8 cellular contexts compared by ENCODE assay signal in the genomic region with DNA sequence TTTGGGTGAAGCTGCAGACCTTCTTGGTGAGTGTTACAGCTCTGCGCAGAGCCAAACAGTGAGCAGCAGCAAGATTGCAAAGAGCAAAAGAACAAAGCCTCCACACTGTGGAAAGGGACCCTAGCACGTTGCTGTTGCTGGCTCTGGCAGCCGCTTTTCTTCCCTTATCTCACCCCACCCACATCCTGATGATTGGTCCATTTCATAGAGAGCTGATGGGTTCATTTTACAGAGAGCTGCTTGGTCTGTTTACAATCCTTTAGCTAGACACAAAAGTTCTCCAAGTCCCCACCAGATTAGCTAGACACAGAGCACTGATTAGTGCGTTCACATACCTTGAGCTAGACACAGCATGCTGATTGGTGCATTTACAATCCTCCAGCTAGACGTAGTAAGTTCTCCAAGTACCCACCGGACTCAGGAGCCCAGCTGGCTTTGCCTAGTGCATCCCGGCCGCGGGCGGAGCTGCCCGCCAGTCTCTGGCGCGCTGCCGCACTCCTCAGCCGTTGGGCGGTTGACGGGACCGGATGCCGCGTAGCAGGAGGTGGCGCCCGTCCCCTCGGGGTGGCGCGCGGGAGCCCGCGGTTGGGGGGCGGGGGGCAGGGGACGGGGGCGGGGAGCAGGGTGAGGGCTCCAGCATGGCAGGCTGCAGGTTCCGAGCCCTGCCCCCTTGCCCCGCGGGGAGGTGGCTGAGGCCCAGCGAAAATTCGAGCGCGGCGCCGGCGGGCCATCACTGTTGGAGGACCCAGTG.
DNase-seq lines count a peak whose midpoint lies in the region; ATAC-seq, FAIRE-seq and TF ChIP-seq lines count a peak whose summit lies in the region.
"Not testable (repeated sequence)": the region's sequence is repeated elsewhere in the genome, so short reads cannot be mapped to it uniquely, and the experiment has no call there.

No MANE protein-coding gene starts in this region.

- H3K36me3 ChIP-seq in H1 (ENCODE audit: control insufficient read depth in 2 of 4, insufficient read depth in 4 of 4, low read length in 3 of 4); thoracic aorta: not testable (repeated sequence)

- H2BK20ac ChIP-seq in H1 (ENCODE audit: low read length), result not testable (repeated sequence)

- H2AFZ ChIP-seq in H1 (ENCODE audit: low read length), result not testable (repeated sequence)

- 0% methylated on average over 3 of the region's 41 CpGs; no CpG with 5 or more reads in 1 of the 2 experiments for WGBS in H1 (ENCODE audit: extremely low coverage in 1 of 2, insufficient coverage in 1 of 2, insufficient read length in 1 of 2, insufficient replicate concordance in 2 of 2, low coverage in 1 of 2, low lambda C conversion rate in 2 of 2, missing lambda C conversion rate in 1 of 2), 2 experiments

- CTCF ChIA-PET in H1 (lab: Charles Lee; ENCODE audit: partially characterized antibody), result not testable (repeated sequence)

- not testable (repeated sequence) for H4K8ac ChIP-seq in H1 (ENCODE audit: extremely low read depth, insufficient read depth, low read length)

- not testable (repeated sequence) for H3K14ac ChIP-seq in H1 (ENCODE audit: insufficient read length)

- H3K9ac ChIP-seq in H1 (replicated peaks in 1 of 4; ENCODE audit: extremely low read depth in 1 of 4, low read depth in 3 of 4, low read length in 3 of 4), result peak overlapping the region in 1 of 4 experiments; percentile 56; a peak in 2 of 7 replicates

- peak; percentile 62 for ATAC-seq in HG02852 (IDR thresholded peaks at IDR 0.05; ENCODE audit: unreplicated experiment)
- not testable (repeated sequence) for ATAC-seq in thoracic aorta (ENCODE audit: insufficient number of reproducible peaks, low FRiP score, low read depth)

- H3K79me1 ChIP-seq in H1 (ENCODE audit: low read depth, low read length), result not testable (repeated sequence)

- not testable (repeated sequence) for H3K23ac ChIP-seq in H1 (ENCODE audit: insufficient read length)

- not testable (repeated sequence) for H4K5ac ChIP-seq in H1 (ENCODE audit: insufficient read length, low read depth, low read length)

- not testable (repeated sequence) for H4K91ac ChIP-seq in H1 (replicated peaks; ENCODE audit: insufficient read length, low read length)

- not testable (repeated sequence) for H2BK12ac ChIP-seq in H1 (ENCODE audit: low read depth, low read length)

- TF ChIP-seq POLR2A in Raji (IDR thresholded peaks at IDR 0.05; ENCODE audit: insufficient read depth, low read depth, low read length), result peak; percentile 50
- peak in 1 of 2 experiments; percentile 35; a peak in 1 of 3 replicates for TF ChIP-seq POLR2A in H1 (IDR thresholded peaks at IDR 0.05; ENCODE audit: control extremely low read depth in 1 of 2, low read depth in 2 of 2, low read length in 2 of 2)

- peaks cover 0 to 27% of the 10 kb centered on the region in 2 experiments; a peak in 2 of 4 replicates for H3K79me2 ChIP-seq in H1 (ENCODE audit: control insufficient read depth in 1 of 2, insufficient read depth in 2 of 2, low read length in 2 of 2)

- H3K4me3 ChIP-seq in H1 (ENCODE audit: extremely low read depth in 1 of 4, insufficient read depth in 2 of 4, low read depth in 3 of 4, low read length in 4 of 4) (peak overlapping the region in 2 of 4 experiments; percentile 13 to 53; a peak in 6 of 8 replicates), skeletal muscle cell (ENCODE audit: low read depth, low read length) (peak overlapping the region; percentile 27), thoracic aorta (peak overlapping the region; percentile 71)

- not testable (repeated sequence) for H3K23me2 ChIP-seq in H1 (ENCODE audit: low read depth, low read length)

- not testable (repeated sequence) for H3K4ac ChIP-seq in H1 (replicated peaks; ENCODE audit: insufficient read length, low read depth, low read length)

- H2BK15ac ChIP-seq in H1 (ENCODE audit: low read length), result not testable (repeated sequence)

- not testable (repeated sequence) for H2AK5ac ChIP-seq in H1 (ENCODE audit: low read depth, low read length)

- TF ChIP-seq CTCF in H1 (IDR thresholded peaks at IDR 0.05; ENCODE audit: control extremely low read depth in 1 of 3, insufficient read depth in 1 of 3, low read depth in 1 of 3, low read length in 3 of 3); thoracic aorta (IDR thresholded peaks at IDR 0.05): not testable (repeated sequence)

- peak; percentile 21 for DNase-seq in GM04504 (ENCODE audit: low read depth)
- DNase-seq in activated T-cell treated with anti-CD3 and anti-CD28 coated beads, Interleukin-2, amount 50 U/mL, for 48 hours, result peak; percentile 84 to 88
- peak; percentile 1 to 69 for DNase-seq in H1 (ENCODE audit: low read depth in 1 of 2, low spot score in 2 of 2)
- DNase-seq in left kidney (ENCODE audit: low read depth, low spot score), result peak; percentile 76
- DNase-seq in skeletal muscle cell (ENCODE audit: low read depth), result peak; percentile 29
- peak; percentile 7 for DNase-seq in thoracic aorta (ENCODE audit: low spot score)

- TF ChIP-seq RAD21 in H1 (IDR thresholded peaks at IDR 0.05 in 1 of 2, conservative IDR thresholded peaks at IDR 0.05 in 1 of 2; ENCODE audit: low read depth in 2 of 2, low read length in 2 of 2), result not testable (repeated sequence)

- not testable (repeated sequence) for H3K27me3 ChIP-seq in H1 (replicated peaks in 1 of 4; ENCODE audit: control insufficient read depth in 3 of 4, extremely low read depth in 1 of 4, insufficient read depth in 3 of 4, low read length in 3 of 4); thoracic aorta (replicated peaks; ENCODE audit: insufficient read depth)

- not testable (repeated sequence) for H4K20me1 ChIP-seq in H1 (replicated peaks in 1 of 2; ENCODE audit: control insufficient read depth in 1 of 2, insufficient read depth in 2 of 2, low read length in 2 of 2)

- not testable (repeated sequence) for H3K4me1 ChIP-seq in H1 (replicated peaks in 1 of 4; ENCODE audit: control insufficient read depth in 3 of 4, insufficient read depth in 4 of 4, low read length in 3 of 4); thoracic aorta (ENCODE audit: control insufficient read depth in 1 of 2, low read depth in 2 of 2)

- H3K18ac ChIP-seq in H1 (ENCODE audit: extremely low read depth, low read length), result not testable (repeated sequence)

- H2BK5ac ChIP-seq in H1 (ENCODE audit: low read depth, low read length), result not testable (repeated sequence)

- not testable (repeated sequence) for H3K27ac ChIP-seq in H1 (ENCODE audit: low read depth, low read length)
- H3K27ac ChIP-seq in thoracic aorta, result peak overlapping the region; percentile 66 to 71

- POLR2A ChIA-PET in H1 (lab: Charles Lee; ENCODE audit: partially characterized antibody), result not testable (repeated sequence)

- H2BK120ac ChIP-seq in H1 (replicated peaks; ENCODE audit: low read depth, low read length), result not testable (repeated sequence)

- not testable (repeated sequence) for H3K9me3 ChIP-seq in H1 (ENCODE audit: insufficient read depth in 2 of 2, low read depth in 1 of 2, low read length in 1 of 2); thoracic aorta

- peak overlapping the region in 1 of 2 experiments; percentile 33; a peak in 2 of 4 replicates for H3K4me2 ChIP-seq in H1 (ENCODE audit: insufficient read depth in 1 of 2, low read depth in 2 of 2, low read length in 2 of 2)

- not testable (repeated sequence) for H3K56ac ChIP-seq in H1 (replicated peaks; ENCODE audit: insufficient read length, low read depth, low read length)

- not testable (repeated sequence) for TF ChIP-seq EP300 in H1 (IDR thresholded peaks at IDR 0.05; ENCODE audit: borderline replicate concordance in 1 of 2, low read depth in 2 of 2, low read length in 2 of 2)

- FAIRE-seq in H1 (lab: Jason Lieb, UNC), result not testable (repeated sequence)

Comparison
In these comparisons a context has a peak if more than half of its experiments do, and no peak if none do; other contexts are left out.
1. DNase-seq: peak in every context shown above with its lines; median percentile 86 in activated T-cell treated with anti-CD3 and anti-CD28 coated beads, Interleukin-2, amount 50 U/mL, for 48 hours; 76 in left kidney; 35 in H1; 29 in skeletal muscle cell; 21 in GM04504; 7 in thoracic aorta.